Comparison of ENCODE assay signal across 21 cellular contexts in the genomic region with DNA sequence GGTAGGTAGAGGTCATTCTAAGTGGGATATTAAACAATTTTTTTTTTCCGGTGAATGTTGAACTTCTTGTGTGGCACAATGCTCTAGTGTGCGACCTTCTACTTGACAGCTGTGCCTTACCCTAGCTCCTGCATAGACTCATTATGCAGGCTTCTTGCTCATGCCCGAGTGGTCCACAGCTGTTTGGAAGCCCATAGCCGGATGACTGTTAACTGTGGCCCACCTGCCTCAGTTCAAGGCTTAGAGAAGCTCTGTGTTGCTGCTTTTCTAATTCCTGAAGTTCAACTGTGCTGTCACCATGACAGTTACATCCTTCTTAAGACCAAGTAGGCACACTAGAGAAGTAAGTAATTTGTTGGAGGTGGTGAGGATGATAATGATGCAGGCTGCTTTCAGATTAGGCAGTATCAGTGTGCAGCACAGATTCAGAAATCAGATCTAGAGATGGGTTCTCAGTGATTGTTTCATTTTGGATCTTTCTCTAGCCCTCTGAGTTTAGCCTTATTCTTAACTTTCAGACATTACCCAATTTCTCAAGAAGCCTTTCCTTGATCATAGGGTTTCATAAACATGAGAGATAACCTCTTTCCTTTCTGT.
DNase-seq lines count a peak whose midpoint lies in the region; ATAC-seq and TF ChIP-seq lines count a peak whose summit lies in the region.
"Had no signal": no experiment of that assay in that cellular context is flagged by ENCODE, and none has a peak within 500 bp of the region (broad histone marks: within the 10 kb centered on the region; RNA-seq: fewer than 3 reads in every experiment).

No MANE protein-coding gene starts in this region.

- peaks cover 7% of the 10 kb centered on the region for H3K9me3 Mint-ChIP-seq in progenitor cell of endocrine pancreas (ENCODE audit: low read depth)
- H3K9me3 Mint-ChIP-seq: CD4-positive, alpha-beta T cell had no signal

- no peak overlapping the region for H3K4me3 Mint-ChIP-seq in progenitor cell of endocrine pancreas (ENCODE audit: low read depth)
- H3K4me3 Mint-ChIP-seq: B cell; CD4-positive, alpha-beta T cell had no signal

- peaks cover 2% of the 10 kb centered on the region for H3K36me3 Mint-ChIP-seq in progenitor cell of endocrine pancreas (ENCODE audit: insufficient read depth)

- peaks cover 7% of the 10 kb centered on the region for H3K4me1 Mint-ChIP-seq in progenitor cell of endocrine pancreas (ENCODE audit: low read depth)
- H3K4me1 Mint-ChIP-seq: B cell had no signal

- peaks cover 59% of the 10 kb centered on the region for H3K4me1 ChIP-seq in SJCRH30
- H3K4me1 ChIP-seq: HAP-1, SJSA1 had no signal

- H3K27me3 Mint-ChIP-seq in progenitor cell of endocrine pancreas, result no peaks in the 10 kb centered on the region

- no peaks in the 10 kb centered on the region for H3K27me3 ChIP-seq in SJCRH30
- H3K27me3 ChIP-seq: SJSA1 had no signal

- H3K27ac Mint-ChIP-seq in progenitor cell of endocrine pancreas, result no peak overlapping the region
- H3K27ac Mint-ChIP-seq: B cell; CD4-positive, alpha-beta T cell had no signal

- ATAC-seq in HG02870 (IDR thresholded peaks at IDR 0.05; ENCODE audit: unreplicated experiment) (peak; percentile 27), GM18873 (IDR thresholded peaks at IDR 0.05; ENCODE audit: low FRiP score, unreplicated experiment) (no peak), HG03280 (IDR thresholded peaks at IDR 0.05; ENCODE audit: unreplicated experiment) (no peak), HG02588 (IDR thresholded peaks at IDR 0.05; ENCODE audit: unreplicated experiment) (no peak)

- peak overlapping the region; percentile 34 for H3K27ac ChIP-seq in SJCRH30
- H3K27ac ChIP-seq: 22Rv1, KMS-11, PC-9, SJSA1 had no signal

- H3K36me3 ChIP-seq in SJCRH30, result no peaks in the 10 kb centered on the region
- H3K36me3 ChIP-seq: HAP-1, SJSA1 had no signal

- DNase-seq in DMS 273 (lab: John Stamatoyannopoulos, UW; ENCODE audit: unreplicated experiment), result peak; percentile 52
- DNase-seq in DMS 273 treated with DMSO at 0.1 percent for 48 hours (lab: John Stamatoyannopoulos, UW), result no peak
- DNase-seq in SJCRH30, result peak; percentile 81 to 87
- no peak for DNase-seq in progenitor cell of endocrine pancreas (ENCODE audit: low spot score, unreplicated experiment)
- DNase-seq: Calu3; CD4-positive, alpha-beta T cell; DMS79 treated with DMSO at 0.1 percent for 48 hours; NCI-H1092; NCI-H146; NCI-H2081; NCI-H774; PC-9 had no signal

- no peaks in the 10 kb centered on the region for H3K9me3 ChIP-seq in SJCRH30 (replicated peaks)
- H3K9me3 ChIP-seq: HAP-1, SJSA1 had no signal

- H3K4me3 ChIP-seq in SJCRH30, result no peak overlapping the region
- H3K4me3 ChIP-seq: HAP-1, PC-9, SJSA1 had no signal

- no peak for TF ChIP-seq CTCF in progenitor cell of endocrine pancreas (IDR thresholded peaks at IDR 0.05; ENCODE audit: unreplicated experiment)

Comparison
In these comparisons a context has a peak if more than half of its experiments do, and no peak if none do; other contexts are left out.
1. DNase-seq: peak in DMS 273 (single experiment) and SJCRH30 (2 of 2); none in DMS 273 treated with DMSO at 0.1 percent for 48 hours (single experiment) and progenitor cell of endocrine pancreas (single experiment).